ENCODE assay signal across 20 cellular contexts in genomic region chr12:96809522-96809921, GRCh38.
DNase-seq lines count a peak whose midpoint lies in the region; ATAC-seq and TF ChIP-seq lines count a peak whose summit lies in the region.
"Had no signal": no experiment of that assay in that cellular context is flagged by ENCODE, and none has a peak within 500 bp of the region (broad histone marks: within the 10 kb centered on the region; RNA-seq: fewer than 3 reads in every experiment).

No MANE protein-coding gene starts in this region.

- no peaks in the 10 kb centered on the region for H4K20me1 ChIP-seq in KMS-11 (ENCODE audit: insufficient read depth)
- H4K20me1 ChIP-seq: BLaER1 had no signal

- peak; percentile 49 for ATAC-seq in GM18861 (IDR thresholded peaks at IDR 0.05; ENCODE audit: unreplicated experiment)
- peak; percentile 48 for ATAC-seq in GM21529 (IDR thresholded peaks at IDR 0.05; ENCODE audit: unreplicated experiment)
- ATAC-seq: K562, T-helper 17 cell had no signal

- H3K4me1 ChIP-seq in KMS-11 (ENCODE audit: low read depth, poor library complexity, severe bottlenecking): peaks cover 14% of the 10 kb centered on the region

- H3K36me3 ChIP-seq in KMS-11 (ENCODE audit: insufficient read depth): no peaks in the 10 kb centered on the region
- H3K36me3 ChIP-seq in H7 (replicated peaks; ENCODE audit: control insufficient read depth, insufficient read depth, low read length): no peaks in the 10 kb centered on the region
- H3K36me3 ChIP-seq: BLaER1, SJCRH30 had no signal

- H2AFZ ChIP-seq in KMS-11 (ENCODE audit: low read depth): peak overlapping the region; percentile 12; the same call in 1 of the 2 replicates

- DNase-seq in epithelial cell of prostate (ENCODE audit: low read depth, low spot score): no peak
- DNase-seq in T1000 (lab: John Stamatoyannopoulos, UW): no peak
- DNase-seq in NCI-H1930 (lab: John Stamatoyannopoulos, UW): no peak
- DNase-seq in H7: no peak
- DNase-seq: Calu3; CD4-positive, alpha-beta memory T cell; MV-4-11; NCI-H1417; NCI-H187; NCI-H2227 treated with DMSO at 0.1 percent for 48 hours; NCI-H524; NCI-H82; SJCRH30; T-helper 17 cell had no signal

- H3K4me2 ChIP-seq in KMS-11: peak overlapping the region; percentile 8; the same call in 1 of the 2 replicates
- H3K4me2 ChIP-seq: BLaER1 had no signal

- H3K79me2 ChIP-seq in KMS-11 (ENCODE audit: insufficient read depth, low read depth): no peaks in the 10 kb centered on the region

- no peaks in the 10 kb centered on the region for H3K27me3 ChIP-seq in KMS-11 (ENCODE audit: insufficient read depth, low read depth)
- no peaks in the 10 kb centered on the region for H3K27me3 ChIP-seq in H7 (ENCODE audit: control insufficient read depth, insufficient read depth, low read length)
- H3K27me3 ChIP-seq: BLaER1, SJCRH30 had no signal

- no peak overlapping the region for H3K4me3 ChIP-seq in KMS-11 (IDR thresholded peaks at IDR 0.05; ENCODE audit: insufficient read depth, low read depth, low read length)
- no peak overlapping the region for H3K4me3 ChIP-seq in H7 (ENCODE audit: insufficient read depth, low read depth, low read length)
- H3K4me3 ChIP-seq: BLaER1, K562, SJCRH30 had no signal

- H3K27ac ChIP-seq in KMS-11 (no peak overlapping the region), epithelial cell of prostate (peak overlapping the region; percentile 97)
- H3K27ac ChIP-seq: BLaER1, RWPE1, SJCRH30 had no signal

- H3K9ac ChIP-seq in KMS-11: no peak overlapping the region
- H3K9ac ChIP-seq: BLaER1 had no signal

- no peak for TF ChIP-seq CTCF in KMS-11 (conservative IDR thresholded peaks at IDR 0.05; ENCODE audit: low read depth, low read length)
